Comparison of ENCODE assay signal across 8 cellular contexts in genomic region chr18:75478996-75479870, GRCh38. TPM values are rescaled to one million over a fixed set of nuclear protein-coding genes. Genes with fewer than 3 reads are reported as not detected.
DNase-seq lines count a peak whose midpoint lies in the region; ATAC-seq and TF ChIP-seq lines count a peak whose summit lies in the region.

No MANE protein-coding gene starts in this region.

- H3K4me3 Mint-ChIP-seq in stimulated activated memory B cell treated with anti-CD40 and anti-IgM and Interleukin-4, amounts not matched to agents 10 μg/mL and 1 μg/mL and 100 μg/mL, for 72 hours = no peak overlapping the region

- intact Hi-C loops in right cardiac atrium (cut with DNase I) = loop anchor here (5.0 to 10.0 kb wide), 2 partner anchors 824 to 827 kb away; no protein-coding TSS in a partner anchor

- peaks cover 6% of the 10 kb centered on the region for H3K4me1 Mint-ChIP-seq in stimulated activated memory B cell treated with anti-CD40 and anti-IgM and Interleukin-4, amounts not matched to agents 10 μg/mL and 1 μg/mL and 100 μg/mL, for 72 hours

- H3K9me3 Mint-ChIP-seq in stimulated activated memory B cell treated with anti-CD40 and anti-IgM and Interleukin-4, amounts not matched to agents 10 μg/mL and 1 μg/mL and 100 μg/mL, for 72 hours = peaks cover 7% of the 10 kb centered on the region

- ATAC-seq in HG03103 (IDR thresholded peaks at IDR 0.05; ENCODE audit: low read depth, unreplicated experiment) (peak; percentile 76), right cardiac atrium (peak; percentile 78), GM19455 (IDR thresholded peaks at IDR 0.05; ENCODE audit: unreplicated experiment) (no peak)
- peak; percentile 54 for ATAC-seq in stimulated activated memory B cell treated with anti-CD40 and anti-IgM and Interleukin-4, amounts not matched to agents 10 μg/mL and 1 μg/mL and 100 μg/mL, for 72 hours

- peaks cover 14% of the 10 kb centered on the region for H3K27me3 Mint-ChIP-seq in stimulated activated memory B cell treated with anti-CD40 and anti-IgM and Interleukin-4, amounts not matched to agents 10 μg/mL and 1 μg/mL and 100 μg/mL, for 72 hours

- 61% methylated on average over 8 of the region's 8 CpGs for WGBS in right cardiac atrium

- TF ChIP-seq CTCF in GM13976 (IDR thresholded peaks at IDR 0.05; ENCODE audit: borderline replicate concordance, control extremely low read depth, extremely low read depth, insufficient read depth, missing control alignments) (peak; percentile 44), astrocyte of the cerebellum (IDR thresholded peaks at IDR 0.05; ENCODE audit: low read depth, low read length, missing control alignments) (peak; percentile 63)

- in situ Hi-C loops in GM13976 (cut with MboI; ENCODE audit: low sequenced_read_pairs, unreplicated experiment) = loop anchor here (25.0 kb wide), 1 partner anchor 817 kb away; no protein-coding TSS in a partner anchor
- in situ Hi-C loops in astrocyte of the cerebellum (cut with HindIII; ENCODE audit: low sequenced_read_pairs) = no loop called here

- H3K9me3 ChIP-seq in right cardiac atrium (ENCODE audit: control insufficient read depth, low read length) = no peaks in the 10 kb centered on the region

- H3K4me3 ChIP-seq in astrocyte of the cerebellum (ENCODE audit: low read depth, low read length) (no peak overlapping the region), right cardiac atrium (ENCODE audit: low read length) (no peak overlapping the region)

- H3K27me3 ChIP-seq in right cardiac atrium (ENCODE audit: control insufficient read depth, insufficient read depth) = no peaks in the 10 kb centered on the region

- H3K27ac ChIP-seq in right cardiac atrium (ENCODE audit: low read length) = no peak overlapping the region

- DNase-seq in A172 (ENCODE audit: low spot score) (peak; percentile 30), GM13976 (ENCODE audit: low spot score) (peak; percentile 40), NCI-H2196 (lab: John Stamatoyannopoulos, UW; ENCODE audit: unreplicated experiment) (peak; percentile 29), astrocyte of the cerebellum (ENCODE audit: low read depth) (peak; percentile 46), right cardiac atrium (no peak)

- H3K4me1 ChIP-seq in right cardiac atrium (ENCODE audit: control insufficient read depth, insufficient read depth, low read length) = no peaks in the 10 kb centered on the region

- H3K36me3 Mint-ChIP-seq in stimulated activated memory B cell treated with anti-CD40 and anti-IgM and Interleukin-4, amounts not matched to agents 10 μg/mL and 1 μg/mL and 100 μg/mL, for 72 hours = no peaks in the 10 kb centered on the region

- H3K27ac Mint-ChIP-seq in stimulated activated memory B cell treated with anti-CD40 and anti-IgM and Interleukin-4, amounts not matched to agents 10 μg/mL and 1 μg/mL and 100 μg/mL, for 72 hours = no peak overlapping the region

RNA-seq across cellular contexts. Expression of gene SMIM21, which starts 51.7 kb away (rescaled TPM):
- total RNA-seq in A172 (2014; rRNA removed; shearing (Covaris generic)) = not detected in 2 replicates
- total RNA-seq in right cardiac atrium = not detected
- not detected for polyA plus RNA-seq in right cardiac atrium

Comparison
In these comparisons a context has a peak if more than half of its experiments do, and no peak if none do; other contexts are left out.
1. DNase-seq: peak in A172 (single experiment), GM13976 (single experiment), NCI-H2196 (single experiment) and astrocyte of the cerebellum (single experiment); none in right cardiac atrium (0 of 3).